10 cellular contexts compared by ENCODE assay signal in genomic region chr1:93734999-93735398, GRCh38. TPM values are rescaled to one million over a fixed set of nuclear protein-coding genes. Genes with fewer than 3 reads are reported as not detected.
A peak's percentile ranks its signal among the peaks of the same experiment; 100 is the strongest.
DNase-seq lines count a peak whose midpoint lies in the region; ATAC-seq, FAIRE-seq and TF ChIP-seq lines count a peak whose summit lies in the region.
"Had no signal": no experiment of that assay in that cellular context is flagged by ENCODE, and none has a peak within 500 bp of the region (broad histone marks: within the 10 kb centered on the region; RNA-seq: fewer than 3 reads in every experiment).

No MANE protein-coding gene starts in this region.

- peaks cover 16% of the 10 kb centered on the region for H3K27me3 Mint-ChIP-seq in neural progenitor cell (ENCODE audit: insufficient read depth, low read depth)

- 0% methylated on average over 2 of the region's 2 CpGs for WGBS in K562 (ENCODE audit: insufficient coverage, low coverage, missing lambda C conversion rate)
- WGBS in body of pancreas, 2 donors: 93 to 95% methylated on average over 1 to 2 of the region's 2 CpGs

- H3K4me3 Mint-ChIP-seq in neural progenitor cell: no peak overlapping the region
- H3K4me3 Mint-ChIP-seq: activated CD4-positive, alpha-beta memory T cell treated with anti-CD3 and anti-CD28 coated beads, Interleukin-2, amount 10 ng/mL, durations not matched to agents 7 days and 5 days had no signal

- TF ChIP-seq EP300 in K562 (IDR thresholded peaks at IDR 0.05; ENCODE audit: low read length): no peak

- no peaks in the 10 kb centered on the region for H3K9me1 ChIP-seq in K562 (ENCODE audit: control insufficient read depth, insufficient read depth, low read length)

- ATAC-seq in HG02678 (IDR thresholded peaks at IDR 0.05; ENCODE audit: unreplicated experiment): peak; percentile 51
- ATAC-seq in K562: peak; percentile 59
- no peak for ATAC-seq in body of pancreas
- no peak for ATAC-seq in GM19328 (IDR thresholded peaks at IDR 0.05; ENCODE audit: unreplicated experiment)
- ATAC-seq: esophagus mucosa, left colon had no signal

- POLR2A ChIA-PET in K562 (lab: Yijun Ruan, JAX): interaction anchor here (1.5 kb wide), 2 partner anchors 9 to 24 kb away, joined by 3 to 4 read pairs; no protein-coding TSS in a partner anchor

- FAIRE-seq in K562 (lab: Jason Lieb, UNC): peak; percentile 74

- no peak for TF ChIP-seq POLR2A in K562 (conservative IDR thresholded peaks at IDR 0.05)
- no peak for TF ChIP-seq POLR2A in body of pancreas (IDR thresholded peaks at IDR 0.05)

- in situ Hi-C loops in K562 (cut with MboI): loop anchor here (10.0 kb wide), 1 partner anchor 100 kb away; no protein-coding TSS in a partner anchor

- H3K4me2 ChIP-seq in K562 (ENCODE audit: insufficient read depth, low read length) (no peak overlapping the region), neural progenitor cell (no peak overlapping the region)

- H4K20me1 ChIP-seq in K562 (replicated peaks; ENCODE audit: control insufficient read depth, insufficient read depth, low read length) (0 out of 2 replicates have a peak, but pooled peaks cover 4% of the 10 kb centered on the region), neural progenitor cell (ENCODE audit: low read depth) (no peaks in the 10 kb centered on the region)

- H3K4me3 ChIP-seq in K562 (no peak overlapping the region), neural progenitor cell (no peak overlapping the region), body of pancreas (no peak overlapping the region)

- H3F3A ChIP-seq in neural progenitor cell (ENCODE audit: low read depth): peaks cover 26% of the 10 kb centered on the region

- peak in 1 of 2 experiments; percentile 43; a peak in 2 of 4 replicates for TF ChIP-seq RAD21 in K562 (CRISPR knock-in tag; conservative IDR thresholded peaks at IDR 0.05 in 1 of 2, IDR thresholded peaks at IDR 0.05 in 1 of 2)

- BruUV-seq in K562 (replicated peaks; lab: Mats Ljungman, UMichigan): no TSS peak

- DNase-seq in ELR (ENCODE audit: low read depth): peak; percentile 50
- peak; percentile 14 to 25 (median 17) for DNase-seq in K562 (ENCODE audit: extremely low read depth in 1 of 4, low spot score in 3 of 4)
- DNase-seq in neural progenitor cell (ENCODE audit: low spot score): no peak
- no peak for DNase-seq in body of pancreas
- DNase-seq in T-helper 2 cell: no peak
- DNase-seq: activated CD4-positive, alpha-beta memory T cell treated with anti-CD3 and anti-CD28 coated beads, Interleukin-2, amount 10 ng/mL, durations not matched to agents 7 days and 5 days; left colon had no signal

- intact Hi-C loops in K562 (cut with micrococcal nuclease) (loop anchor here (5.0 kb wide), 3 partner anchors 77 to 108 kb away; no protein-coding TSS in a partner anchor), body of pancreas (cut with DNase I) (no loop called here)

- H3K4me1 ChIP-seq in K562 (replicated peaks in 1 of 2; ENCODE audit: control insufficient read depth in 2 of 2, insufficient read depth in 2 of 2, low read length in 2 of 2): no peaks in the 10 kb centered on the region
- H3K4me1 ChIP-seq in neural progenitor cell: peaks cover 39% of the 10 kb centered on the region
- no peaks in the 10 kb centered on the region for H3K4me1 ChIP-seq in body of pancreas

- TF ChIP-seq CTCF in K562 (IDR thresholded peaks at IDR 0.05 in 2 of 3, conservative IDR thresholded peaks at IDR 0.05 in 1 of 3; ENCODE audit: insufficient read depth in 2 of 3, low read depth in 1 of 3, low read length in 3 of 3) (peak; percentile 49 to 53 (median 51)), neural progenitor cell (IDR thresholded peaks at IDR 0.05) (peak; percentile 30), body of pancreas (IDR thresholded peaks at IDR 0.05) (no peak)

- H3K27ac ChIP-seq in K562 (ENCODE audit: extremely low read depth, low read depth, low read length) (no peak overlapping the region), neural progenitor cell (no peak overlapping the region), body of pancreas (no peak overlapping the region)

- H3K9me3 ChIP-seq in K562 (replicated peaks; ENCODE audit: control insufficient read depth, insufficient read depth, low read depth, low read length) (no peaks in the 10 kb centered on the region), neural progenitor cell (ENCODE audit: low read depth) (no peaks in the 10 kb centered on the region), body of pancreas (no peaks in the 10 kb centered on the region)

- H3K27ac Mint-ChIP-seq in neural progenitor cell: no peak overlapping the region
- H3K27ac Mint-ChIP-seq: activated CD4-positive, alpha-beta memory T cell treated with anti-CD3 and anti-CD28 coated beads, Interleukin-2, amount 10 ng/mL, durations not matched to agents 7 days and 5 days had no signal

- no peaks in the 10 kb centered on the region for H3K36me3 Mint-ChIP-seq in neural progenitor cell

- H3K27me3 ChIP-seq in K562 (ENCODE audit: control insufficient read depth in 2 of 2, insufficient read depth in 2 of 2, low read length in 2 of 2) (peaks cover 28 to 60% of the 10 kb centered on the region in 2 experiments; a peak in 4 of 5 replicates), neural progenitor cell (no peaks in the 10 kb centered on the region), body of pancreas (no peaks in the 10 kb centered on the region)

- no peaks in the 10 kb centered on the region for H3K79me2 ChIP-seq in K562 (ENCODE audit: control insufficient read depth, insufficient read depth, low read length)
- H3K79me2 ChIP-seq in neural progenitor cell (ENCODE audit: low read depth): no peaks in the 10 kb centered on the region

- no peak overlapping the region for H3K9ac ChIP-seq in K562 (ENCODE audit: insufficient read depth in 1 of 2, low read depth in 2 of 2, low read length in 2 of 2)
- no peak overlapping the region for H3K9ac ChIP-seq in neural progenitor cell

- H3K4me1 Mint-ChIP-seq in neural progenitor cell: peaks cover 51% of the 10 kb centered on the region
- H3K4me1 Mint-ChIP-seq: activated CD4-positive, alpha-beta memory T cell treated with anti-CD3 and anti-CD28 coated beads, Interleukin-2, amount 10 ng/mL, durations not matched to agents 7 days and 5 days had no signal

- H2AFZ ChIP-seq in K562 (ENCODE audit: low read depth, low read length) (no peak overlapping the region), neural progenitor cell (replicated peaks) (no peak overlapping the region)

- H3K36me3 ChIP-seq in K562 (ENCODE audit: control insufficient read depth, insufficient read depth, low read length) (no peaks in the 10 kb centered on the region), neural progenitor cell (no peaks in the 10 kb centered on the region), body of pancreas (replicated peaks in 1 of 2; ENCODE audit: insufficient read depth in 1 of 2, low read depth in 2 of 2) (no peaks in the 10 kb centered on the region)

- H3K9me3 Mint-ChIP-seq in neural progenitor cell: peaks cover 4% of the 10 kb centered on the region
- H3K9me3 Mint-ChIP-seq: activated CD4-positive, alpha-beta memory T cell treated with anti-CD3 and anti-CD28 coated beads, Interleukin-2, amount 10 ng/mL, durations not matched to agents 7 days and 5 days had no signal

- CTCF ChIA-PET in K562 (lab: Yijun Ruan, JAX; ENCODE audit: low intra/inter-chr PET ratio): interaction anchor here (1.2 kb wide), 1 partner anchor 106 kb away, joined by 6 read pairs; no protein-coding TSS in a partner anchor

TF ChIP-seq in K562, 482 proteins besides CTCF, POLR2A, EP300 and RAD21 (continues in another document):
- TF ChIP-seq, protein P1, sequence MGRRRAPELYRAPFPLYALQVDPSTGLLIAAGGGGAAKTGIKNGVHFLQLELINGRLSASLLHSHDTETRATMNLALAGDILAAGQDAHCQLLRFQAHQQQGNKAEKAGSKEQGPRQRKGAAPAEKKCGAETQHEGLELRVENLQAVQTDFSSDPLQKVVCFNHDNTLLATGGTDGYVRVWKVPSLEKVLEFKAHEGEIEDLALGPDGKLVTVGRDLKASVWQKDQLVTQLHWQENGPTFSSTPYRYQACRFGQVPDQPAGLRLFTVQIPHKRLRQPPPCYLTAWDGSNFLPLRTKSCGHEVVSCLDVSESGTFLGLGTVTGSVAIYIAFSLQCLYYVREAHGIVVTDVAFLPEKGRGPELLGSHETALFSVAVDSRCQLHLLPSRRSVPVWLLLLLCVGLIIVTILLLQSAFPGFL (CRISPR knock-in tag; IDR thresholded peaks at IDR 0.05): no peak
- TF ChIP-seq ZNF239 (CRISPR knock-in tag; IDR thresholded peaks at IDR 0.05) (no peak), CAMTA2 (CRISPR knock-in tag; conservative IDR thresholded peaks at IDR 0.05) (no peak), GATA2 (CRISPR knock-in tag; IDR thresholded peaks at IDR 0.05) (no peak), L3MBTL2 (IDR thresholded peaks at IDR 0.05) (no peak), BHLHE40 (IDR thresholded peaks at IDR 0.05; ENCODE audit: low read length) (no peak)

RNA-seq across cellular contexts. Expression of gene BCAR3, which starts 53.4 kb away (rescaled TPM):
- 0.93 and 1.4 TPM in 2 replicates for total RNA-seq in K562 (2011; cell fraction: chromatin; rRNA removed; ENCODE audit: low replicate concordance)
- 1.2 and 1.3 TPM in 2 replicates for total RNA-seq in K562 (2011; cell fraction: nucleolus; rRNA removed)
- total RNA-seq in K562 (2011; cell fraction: nucleoplasm; rRNA removed): 0.73 and 1.5 TPM in 2 replicates
- total RNA-seq in K562 (2014; rRNA removed) (2.8 and 4.2 TPM in 2 replicates), K562 (2014; rRNA removed; fragmentation: Illumina TruSeq; extraction: Trizol) (4.8 and 6.9 TPM in 2 replicates), K562 (2015; rRNA removed; fragmentation: Illumina TruSeq; extraction: Trizol) (2.1 and 2.8 TPM in 2 replicates), K562 (2021) (3.6 and 3.8 TPM in 2 replicates), neural progenitor cell (ENCODE audit: low replicate concordance) (11.7 and 12.4 TPM in 2 replicates), body of pancreas (10 to 100 TPM in 1 of 2 donors, 1 to 10 TPM in 1; 7.9 to 10.9 TPM)
- polyA plus RNA-seq in K562 (2011; rRNA removed) (1.8 and 2.0 TPM in 2 replicates), K562 (2014; fragmentation: Illumina TruSeq; extraction: Trizol) (3.2 and 3.6 TPM in 2 replicates), K562 (2014; fragmentation: Nextera tagmentation; extraction: Ambion mirVana) (1 to 10 TPM; 5.4 to 6.3 TPM), K562 (2014; rRNA removed) (4.0 and 5.4 TPM in 2 replicates)
- polyA plus RNA-seq in K562 (2011; cell fraction: cytosol; rRNA removed): 0.75 and 1.1 TPM in 2 replicates
- polyA plus RNA-seq in K562 (2011; cell fraction: nucleus; rRNA removed): 0.97 and 1.2 TPM in 2 replicates
- 1.4 and 2.7 TPM in 2 replicates for polyA plus RNA-seq in K562 (2012)
- polyA minus RNA-seq in K562 (2011; rRNA and poly(A)+ RNA removed): 0.60 and 1.4 TPM in 2 replicates
- 0.57 and 3.0 TPM in 2 replicates for polyA minus RNA-seq in K562 (2011; cell fraction: cytosol; rRNA and poly(A)+ RNA removed)
- 0.67 and 2.1 TPM in 2 replicates for polyA minus RNA-seq in K562 (2011; cell fraction: nucleus; rRNA and poly(A)+ RNA removed)

Comparison
In these comparisons a context has a peak if more than half of its experiments do, and no peak if none do; other contexts are left out.
1. DNase-seq: peak in ELR (single experiment) and K562 (4 of 4); none in neural progenitor cell (single experiment), body of pancreas (0 of 4) and T-helper 2 cell (0 of 5).
2. ATAC-seq: peak in HG02678 (single experiment) and K562 (single experiment); none in body of pancreas (single experiment) and GM19328 (single experiment).
3. CTCF ChIP-seq: peak in K562 (3 of 3) and neural progenitor cell (single experiment); none in body of pancreas (0 of 7).